In the genomic region with DNA sequence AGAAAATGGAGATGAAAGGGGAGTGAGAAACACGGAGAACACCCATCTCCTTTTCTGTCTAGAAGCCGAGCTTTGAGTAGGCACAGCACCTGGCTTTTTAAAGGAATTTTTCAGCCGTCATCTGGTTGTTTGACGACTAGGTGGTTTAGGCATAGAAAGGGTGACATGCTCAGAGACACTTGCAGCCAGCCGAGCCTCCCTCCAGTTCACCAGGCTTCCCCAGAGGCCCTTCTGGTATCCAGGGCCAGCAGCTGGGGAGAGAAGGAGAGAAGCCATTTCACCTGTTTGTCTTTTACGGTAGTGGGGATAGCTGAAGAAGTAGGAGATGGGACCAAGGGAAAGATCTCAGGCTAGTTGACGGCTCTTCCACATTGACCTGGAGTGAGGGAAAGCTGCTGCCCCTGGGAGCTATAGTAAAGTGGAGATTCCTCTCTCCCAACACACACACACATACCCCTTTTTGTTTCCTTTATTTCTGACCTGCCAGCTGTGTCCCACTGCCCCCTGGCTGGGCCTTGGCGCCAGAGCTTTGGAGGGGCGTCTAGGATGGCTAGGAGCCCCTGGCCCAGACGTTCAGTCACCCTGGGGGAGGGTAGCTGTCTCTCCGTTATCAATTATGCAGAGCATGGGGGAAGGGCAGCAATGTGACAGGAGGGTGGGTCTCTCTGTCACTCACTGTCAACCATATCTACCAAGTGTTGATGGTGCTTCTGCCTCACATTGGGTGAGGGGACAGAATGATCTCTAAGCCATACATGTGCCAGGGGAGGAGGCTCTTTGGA, we compare ENCODE assay signal across 9 cellular contexts. TPM values are rescaled to one million over a fixed set of nuclear protein-coding genes. Genes with fewer than 3 reads are reported as not detected.
DNase-seq lines count a peak whose midpoint lies in the region; ATAC-seq, FAIRE-seq and TF ChIP-seq lines count a peak whose summit lies in the region.
"Had no signal": no experiment of that assay in that cellular context is flagged by ENCODE, and none has a peak within 500 bp of the region (broad histone marks: within the 10 kb centered on the region; RNA-seq: fewer than 3 reads in every experiment).

No MANE protein-coding gene starts in this region.

- peaks cover 54% of the 10 kb centered on the region for H3K4me1 Mint-ChIP-seq in HFFc6 (ENCODE audit: low read depth)
- peaks cover 36% of the 10 kb centered on the region for H3K4me1 Mint-ChIP-seq in MCF 10A (ENCODE audit: insufficient read depth, unreplicated experiment)

- POLR2A ChIA-PET in MCF 10A (lab: Yijun Ruan, JAX) = interaction anchor here (0.6 to 6.5 kb wide), 13 partner anchors 7 to 488 kb away, joined by 3 to 40 read pairs (median 4); partner anchors contain the start of genes AAAS, MAP3K12 and TARBP2

- H3K4me1 ChIP-seq in ACC112 (ENCODE audit: control insufficient read depth, insufficient read depth, low read length, unreplicated experiment) (peaks cover 40% of the 10 kb centered on the region), mononuclear cell (ENCODE audit: insufficient read depth, low read length) (peaks cover 35% of the 10 kb centered on the region)

- peaks cover 47% of the 10 kb centered on the region for H3K79me2 ChIP-seq in ACC112 (ENCODE audit: control insufficient read depth, insufficient read depth, low read length, unreplicated experiment)

- no peak for DNase-seq in HFFc6
- no peak for DNase-seq in MCF 10A (ENCODE audit: unreplicated experiment)
- DNase-seq in dedifferentiated amniotic fluid mesenchymal stem cell (ENCODE audit: extremely low spot score) = no peak
- DNase-seq in HTR-8/SVneo (ENCODE audit: insufficient read length, low spot score) = no peak

- no peak for FAIRE-seq in HTR-8/SVneo (lab: Jason Lieb, UNC)
- FAIRE-seq: islet of Langerhans had no signal

- H3K27ac Mint-ChIP-seq in HFFc6 (peak overlapping the region; percentile 90), MCF 10A (ENCODE audit: low read depth, unreplicated experiment) (peak overlapping the region; percentile 32)

- no peaks in the 10 kb centered on the region for H3K9me3 ChIP-seq in mononuclear cell (ENCODE audit: low read depth, low read length)

- no TSS peak for BruUV-seq in MCF 10A (replicated peaks; lab: Mats Ljungman, UMichigan)

- H3K27me3 Mint-ChIP-seq in HFFc6 (ENCODE audit: insufficient read depth) = peaks cover 6% of the 10 kb centered on the region
- H3K27me3 Mint-ChIP-seq in MCF 10A (ENCODE audit: insufficient read depth, unreplicated experiment) = no peaks in the 10 kb centered on the region

- TF ChIP-seq CTCF in HFFc6 (IDR thresholded peaks at IDR 0.05) (no peak), MCF 10A (IDR thresholded peaks at IDR 0.05; ENCODE audit: unreplicated experiment) (no peak)

- peak overlapping the region; percentile 24 for H2AFZ ChIP-seq in ACC112 (ENCODE audit: low read length, unreplicated experiment)

- H3K9me3 Mint-ChIP-seq in HFFc6 (no peaks in the 10 kb centered on the region), MCF 10A (ENCODE audit: unreplicated experiment) (no peaks in the 10 kb centered on the region)

- H3K4me3 Mint-ChIP-seq in HFFc6 (peak overlapping the region; percentile 85), MCF 10A (ENCODE audit: unreplicated experiment) (peak overlapping the region; percentile 76)

- intact Hi-C loops in MCF 10A (cut with micrococcal nuclease) = no loop called here

- no peaks in the 10 kb centered on the region for H3K27me3 ChIP-seq in ACC112 (ENCODE audit: insufficient read depth, low read length)
- H3K27me3 ChIP-seq in mononuclear cell (ENCODE audit: insufficient read depth, low read length) = no peaks in the 10 kb centered on the region

- peak overlapping the region; percentile 47 for H3K27ac ChIP-seq in ACC112 (ENCODE audit: low read depth, low read length)

- ATAC-seq in GM18907 (IDR thresholded peaks at IDR 0.05; ENCODE audit: unreplicated experiment) (no peak), HG03097 (IDR thresholded peaks at IDR 0.05; ENCODE audit: low FRiP score, unreplicated experiment) (no peak)

- no peaks in the 10 kb centered on the region for H3K36me3 ChIP-seq in ACC112 (ENCODE audit: insufficient read depth, low read length)

- peaks cover 4% of the 10 kb centered on the region; the same call in 1 of the 2 replicates for H3K36me3 Mint-ChIP-seq in HFFc6 (ENCODE audit: low read depth)
- H3K36me3 Mint-ChIP-seq in MCF 10A (ENCODE audit: insufficient read depth, unreplicated experiment) = peaks cover 16% of the 10 kb centered on the region

- CTCF ChIA-PET in MCF 10A (lab: Yijun Ruan, JAX) = interaction anchor here (0.7 to 2.0 kb wide), 4 partner anchors 14 to 172 kb away, joined by 4 to 10 read pairs (median 6); partner anchors contain the start of genes AAAS and NPFF

- H3K4me3 ChIP-seq in ACC112 (ENCODE audit: low read depth, low read length) (peak overlapping the region; percentile 75), mononuclear cell (ENCODE audit: low read length) (peak overlapping the region; percentile 37)

RNA-seq across cellular contexts. Expression of gene MAP3K12, which starts 5.5 kb away (rescaled TPM):
- 10 to 100 TPM; 21.2 to 26.5 (median 23.5) TPM for total RNA-seq in HFFc6 (2021; fragmentation: NEBNext Ultra II Directional; extraction: Animal tissue kit (Norgen Biotek cat#: 25700))
- 4.6 and 5.9 TPM in 2 replicates for total RNA-seq in MCF 10A (2022)
- total RNA-seq in mononuclear cell = 4.6 TPM

RNA-seq across cellular contexts. Expression of gene TARBP2, which starts 7.3 kb away (rescaled TPM):
- 10 to 100 TPM; 35.1 to 41.7 (median 37.1) TPM for total RNA-seq in HFFc6 (2021; fragmentation: NEBNext Ultra II Directional; extraction: Animal tissue kit (Norgen Biotek cat#: 25700))
- total RNA-seq in MCF 10A (2022) (26.4 and 27.8 TPM in 2 replicates), mononuclear cell (9.4 TPM)

RNA-seq across cellular contexts. Expression of gene NPFF, which starts 13.5 kb away (rescaled TPM):
- total RNA-seq in HFFc6 (2021; fragmentation: NEBNext Ultra II Directional; extraction: Animal tissue kit (Norgen Biotek cat#: 25700)) = not detected
- total RNA-seq in MCF 10A (2022) (not detected in 2 replicates), mononuclear cell (not detected)

RNA-seq across cellular contexts. Expression of gene PCBP2, which starts 41.9 kb away (rescaled TPM):
- 100 to 1,000 TPM; 763 to 969 (median 874) TPM for total RNA-seq in HFFc6 (2021; fragmentation: NEBNext Ultra II Directional; extraction: Animal tissue kit (Norgen Biotek cat#: 25700))
- 994 and 1,037 TPM in 2 replicates for total RNA-seq in MCF 10A (2022)
- 511 TPM for total RNA-seq in mononuclear cell

RNA-seq across cellular contexts. Expression of gene PRR13, which starts 52.3 kb away (rescaled TPM):
- 100 to 1,000 TPM; 122 to 188 (median 165) TPM for total RNA-seq in HFFc6 (2021; fragmentation: NEBNext Ultra II Directional; extraction: Animal tissue kit (Norgen Biotek cat#: 25700))
- total RNA-seq in MCF 10A (2022) (147 and 173 TPM in 2 replicates), mononuclear cell (104 TPM)
